24 cellular contexts compared by ENCODE assay signal in the genomic region with DNA sequence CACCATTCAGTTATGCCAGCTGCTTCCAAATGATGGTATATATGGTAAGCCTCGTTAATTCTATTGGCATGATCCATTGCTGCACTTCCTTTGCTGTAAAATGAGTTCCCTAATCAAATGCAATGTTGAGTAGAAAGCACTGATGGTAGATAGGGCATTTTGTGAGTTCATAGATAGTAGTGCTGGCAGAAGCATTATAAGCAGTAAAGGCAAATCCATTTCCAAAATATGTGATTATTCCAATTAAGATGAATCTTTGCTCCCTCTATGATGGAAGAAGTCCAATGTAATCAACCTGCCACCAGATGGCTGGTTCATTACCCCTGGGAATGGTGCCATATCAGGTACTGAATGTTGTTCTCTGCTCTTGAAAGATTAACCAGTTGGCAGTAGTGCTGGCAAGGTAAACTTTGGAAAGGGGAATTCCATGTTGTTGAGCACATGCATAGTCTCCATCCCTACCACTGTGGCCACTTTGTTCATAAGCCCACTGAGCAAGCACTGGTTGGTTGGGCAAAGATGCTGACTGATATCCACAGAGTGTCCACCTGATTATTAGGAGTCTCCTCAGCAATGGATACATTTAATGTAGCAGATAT. TPM values are rescaled to one million over a fixed set of nuclear protein-coding genes. Genes with fewer than 3 reads are reported as not detected.
A peak's percentile ranks its signal among the peaks of the same experiment; 100 is the strongest.
DNase-seq lines count a peak whose midpoint lies in the region; ATAC-seq and TF ChIP-seq lines count a peak whose summit lies in the region.
"Had no signal": no experiment of that assay in that cellular context is flagged by ENCODE, and none has a peak within 500 bp of the region (broad histone marks: within the 10 kb centered on the region; RNA-seq: fewer than 3 reads in every experiment).

No MANE protein-coding gene starts in this region.

- POLR2A ChIA-PET in CD4-positive, alpha-beta memory T cell (lab: Charles Lee; ENCODE audit: partially characterized antibody) = no interaction called here

- H3K9me3 Mint-ChIP-seq in CD4-positive, alpha-beta memory T cell = no peaks in the 10 kb centered on the region
- H3K9me3 Mint-ChIP-seq: activated T-helper 17 cell treated with anti-CD3 and anti-CD28 coated beads, Interleukin-2, amount 50 U/mL, for 72 hours; CD8-positive, alpha-beta memory T cell; stimulated activated naive CD8-positive, alpha-beta T cell treated with anti-CD3 and anti-CD28 coated beads, Interleukin-15, amount 100 ng/mL, for 72 hours had no signal

- peak; percentile 78 for ATAC-seq in left lobe of liver
- ATAC-seq: activated T-helper 17 cell treated with anti-CD3 and anti-CD28 coated beads, Interleukin-2, amount 50 U/mL, for 72 hours; PC-3; stimulated activated naive CD8-positive, alpha-beta T cell treated with anti-CD3 and anti-CD28 coated beads, Interleukin-15, amount 100 ng/mL, for 72 hours had no signal

- peaks cover 0 to 2% of the 10 kb centered on the region in 2 donors for H3K36me3 Mint-ChIP-seq in CD4-positive, alpha-beta memory T cell

- no peaks in the 10 kb centered on the region for H3K9me3 ChIP-seq in CD4-positive, alpha-beta memory T cell (ENCODE audit: control insufficient read depth in 1 of 2, low read length in 2 of 2)
- H3K9me3 ChIP-seq: sigmoid colon, SJCRH30, vagina had no signal

- peak; percentile 93 for DNase-seq in NCI-H1092 (lab: John Stamatoyannopoulos, UW)
- peak; percentile 98 for DNase-seq in NCI-H69 (lab: John Stamatoyannopoulos, UW)
- peak; percentile 78 for DNase-seq in left lobe of liver (ENCODE audit: low spot score)
- no peak for DNase-seq in cortex of kidney (lab: John Stamatoyannopoulos, UW)
- DNase-seq in inferior parietal cortex (ENCODE audit: extremely low spot score) = no peak
- DNase-seq in CD4-positive, alpha-beta memory T cell = no peak
- DNase-seq in Ammon's horn (ENCODE audit: low spot score) = no peak
- DNase-seq: CD8-positive, alpha-beta memory T cell; effector memory CD4-positive, alpha-beta T cell; GM23248; hippocampal formation; MM.1S; nucleus accumbens; PC-3; sigmoid colon; SJCRH30; stimulated activated CD4-positive, alpha-beta T cell treated with anti-CD3 and anti-CD28 coated beads, Interleukin-1b, Interleukin-23, amount 100 ng/mL, for 48 hours; stimulated activated naive CD8-positive, alpha-beta T cell treated with anti-CD3 and anti-CD28 coated beads, Interleukin-15, amount 100 ng/mL, for 72 hours; T1000 had no signal

- no peaks in the 10 kb centered on the region for H3K36me3 ChIP-seq in CD4-positive, alpha-beta memory T cell (ENCODE audit: insufficient read depth, low read length)
- H3K36me3 ChIP-seq: sigmoid colon, SJCRH30, vagina had no signal

- H3K27ac Mint-ChIP-seq in CD4-positive, alpha-beta memory T cell = no peak overlapping the region
- H3K27ac Mint-ChIP-seq: activated T-helper 17 cell treated with anti-CD3 and anti-CD28 coated beads, Interleukin-2, amount 50 U/mL, for 72 hours; CD8-positive, alpha-beta memory T cell; stimulated activated naive CD8-positive, alpha-beta T cell treated with anti-CD3 and anti-CD28 coated beads, Interleukin-15, amount 100 ng/mL, for 72 hours had no signal

- CTCF ChIA-PET in CD4-positive, alpha-beta memory T cell (lab: Charles Lee; ENCODE audit: partially characterized antibody) = interaction anchor here (4.0 kb wide), 1 partner anchor 24 kb away, joined by 18 read pairs; no protein-coding TSS in a partner anchor

- peak overlapping the region; percentile 91 for H3K27ac ChIP-seq in C4-2B
- no peak overlapping the region for H3K27ac ChIP-seq in CD4-positive, alpha-beta memory T cell (ENCODE audit: low read depth, low read length)
- H3K27ac ChIP-seq: GM23248, sigmoid colon, SJCRH30, vagina had no signal

- intact Hi-C loops in CD4-positive, alpha-beta memory T cell (cut with micrococcal nuclease) = no loop called here

- H3K4me3 Mint-ChIP-seq in CD4-positive, alpha-beta memory T cell = no peak overlapping the region
- H3K4me3 Mint-ChIP-seq: activated T-helper 17 cell treated with anti-CD3 and anti-CD28 coated beads, Interleukin-2, amount 50 U/mL, for 72 hours; stimulated activated naive CD8-positive, alpha-beta T cell treated with anti-CD3 and anti-CD28 coated beads, Interleukin-15, amount 100 ng/mL, for 72 hours had no signal

- H3K4me1 Mint-ChIP-seq in CD4-positive, alpha-beta memory T cell = peaks cover 4 to 10% (median 6%) of the 10 kb centered on the region in 4 donors

- no peaks in the 10 kb centered on the region for H3K27me3 ChIP-seq in CD4-positive, alpha-beta memory T cell (ENCODE audit: insufficient read depth, low read length)
- H3K27me3 ChIP-seq: sigmoid colon, SJCRH30, vagina had no signal

- peaks cover 0 to 3% of the 10 kb centered on the region in 2 donors for H3K27me3 Mint-ChIP-seq in CD4-positive, alpha-beta memory T cell
- H3K27me3 Mint-ChIP-seq: activated T-helper 17 cell treated with anti-CD3 and anti-CD28 coated beads, Interleukin-2, amount 50 U/mL, for 72 hours; stimulated activated naive CD8-positive, alpha-beta T cell treated with anti-CD3 and anti-CD28 coated beads, Interleukin-15, amount 100 ng/mL, for 72 hours had no signal

- H3K4me3 ChIP-seq in CD4-positive, alpha-beta memory T cell (ENCODE audit: low read length in 2 of 2) = no peak overlapping the region
- H3K4me3 ChIP-seq: GM23248, sigmoid colon, SJCRH30, vagina had no signal

- no peak for TF ChIP-seq CTCF in C4-2B (conservative IDR thresholded peaks at IDR 0.05)

- H3K4me1 ChIP-seq in CD4-positive, alpha-beta memory T cell (ENCODE audit: insufficient read depth, low read length) = peaks cover 9% of the 10 kb centered on the region
- H3K4me1 ChIP-seq: SJCRH30, vagina had no signal

RNA-seq across cellular contexts. Expression of gene TBPL1, which starts 5.6 kb away (rescaled TPM):
- total RNA-seq in left lobe of liver = 8.4 TPM
- 10 to 100 TPM; 34.8 to 39.2 TPM for total RNA-seq in CD4-positive, alpha-beta memory T cell
- 10 to 100 TPM; 55.1 to 77.2 TPM for polyA plus RNA-seq in CD4-positive, alpha-beta memory T cell

RNA-seq across cellular contexts. Expression of gene TCF21, which starts 58.5 kb away (rescaled TPM):
- 0.78 TPM for total RNA-seq in left lobe of liver
- not detected for total RNA-seq in CD4-positive, alpha-beta memory T cell
- not detected for polyA plus RNA-seq in CD4-positive, alpha-beta memory T cell
- total RNA-seq: activated T-helper 17 cell treated with anti-CD3 and anti-CD28 coated beads, Interleukin-2, amount 50 U/mL, for 72 hours; CD8-positive, alpha-beta memory T cell; mononuclear cell; NCI-H460; PC-3; SJCRH30 had no signal
- polyA plus RNA-seq: CD8-positive, alpha-beta memory T cell had no signal

Comparison
In these comparisons a context has a peak if more than half of its experiments do, and no peak if none do; other contexts are left out.
1. DNase-seq: peak in NCI-H1092 (single experiment), NCI-H69 (single experiment) and left lobe of liver (single experiment); none in cortex of kidney (single experiment), inferior parietal cortex (single experiment), CD4-positive, alpha-beta memory T cell (0 of 5) and Ammon's horn (single experiment).